Comparison of ENCODE assay signal across 8 cellular contexts in genomic region chr9:137589441-137590122, GRCh38. TPM values are rescaled to one million over a fixed set of nuclear protein-coding genes. Genes with fewer than 3 reads are reported as not detected.
DNase-seq lines count a peak whose midpoint lies in the region; ATAC-seq and TF ChIP-seq lines count a peak whose summit lies in the region.

No MANE protein-coding gene starts in this region.

- peak overlapping the region; percentile 87 for H3K9ac ChIP-seq in MM.1S (ENCODE audit: low read length)

- 0 out of 2 replicates have a peak overlapping the region, but pooled peaks have one; percentile 15 for H2AFZ ChIP-seq in MM.1S (ENCODE audit: low read length)

- H3K36me3 ChIP-seq in MM.1S (replicated peaks; ENCODE audit: insufficient read depth, low read length) = peaks cover 6% of the 10 kb centered on the region; the same call in 1 of the 2 replicates
- H3K36me3 ChIP-seq in aorta (ENCODE audit: control insufficient read depth in 1 of 2, insufficient read depth in 2 of 2, low read length in 1 of 2) = no peaks in the 10 kb centered on the region

- no peaks in the 10 kb centered on the region for H3F3A ChIP-seq in MM.1S (ENCODE audit: insufficient read depth, low read length)

- H3K27ac ChIP-seq in MM.1S (ENCODE audit: low read length) (peak overlapping the region; percentile 13; the same call in 1 of the 2 replicates), aorta (ENCODE audit: low read depth in 1 of 2, low read length in 2 of 2) (no peak overlapping the region), caudate nucleus (ENCODE audit: low read depth, low read length) (no peak overlapping the region)

- DNase-seq in GM12865 (ENCODE audit: low read depth) (peak; percentile 40), MM.1S (peak; percentile 26), chondrocyte (ENCODE audit: low spot score) (no peak), mesothelial cell of epicardium (ENCODE audit: low spot score in 2 of 2, unreplicated experiment in 2 of 2) (no peak), aorta (peak in 1 of 2 donors; percentile 81), mucosa of gallbladder (ENCODE audit: low spot score) (no peak), caudate nucleus (lab: John Stamatoyannopoulos, UW) (no peak)

- H3K27me3 ChIP-seq in MM.1S (replicated peaks; ENCODE audit: insufficient read depth, low read length) (no peaks in the 10 kb centered on the region), aorta (ENCODE audit: control insufficient read depth in 1 of 2, insufficient read depth in 2 of 2, low read length in 1 of 2) (no peaks in the 10 kb centered on the region)

- H3K36me3 Mint-ChIP-seq in chondrocyte (ENCODE audit: low read depth) (peaks cover 10% of the 10 kb centered on the region), mesothelial cell of epicardium (peaks cover 14% of the 10 kb centered on the region)

- whole genome bisulfite sequencing in aorta, 2 donors = 9% methylated on average over 55 to 58 of the region's 58 CpGs

- TF ChIP-seq CTCF in GM12865 (IDR thresholded peaks at IDR 0.05; ENCODE audit: insufficient read depth, low read depth, low read length, missing control alignments) (no peak), MM.1S (IDR thresholded peaks at IDR 0.05; ENCODE audit: low read length) (no peak), chondrocyte (IDR thresholded peaks at IDR 0.05) (no peak), mesothelial cell of epicardium (IDR thresholded peaks at IDR 0.05; ENCODE audit: unreplicated experiment) (no peak)

- H3K9me3 ChIP-seq in MM.1S (replicated peaks; ENCODE audit: insufficient read depth, low read length) (no peaks in the 10 kb centered on the region), aorta (ENCODE audit: control insufficient read depth, low read length) (no peaks in the 10 kb centered on the region)

- H3K27ac Mint-ChIP-seq in chondrocyte (ENCODE audit: unreplicated experiment) (peak overlapping the region; percentile 61), mesothelial cell of epicardium (peak overlapping the region; percentile 79)

- ATAC-seq in GM21737 (IDR thresholded peaks at IDR 0.05; ENCODE audit: unreplicated experiment) = peak; percentile 24
- no peak for ATAC-seq in aorta (ENCODE audit: low FRiP score)

- peaks cover 36% of the 10 kb centered on the region for H3K79me2 ChIP-seq in MM.1S (ENCODE audit: low read length)

- H4K20me1 ChIP-seq in MM.1S (ENCODE audit: insufficient read depth, low read length) = no peaks in the 10 kb centered on the region; the same call in 1 of the 2 replicates

- no peaks in the 10 kb centered on the region for H3K9me2 ChIP-seq in MM.1S (replicated peaks; ENCODE audit: insufficient read depth, low read length)

- peak overlapping the region; percentile 100 for H3K4me2 ChIP-seq in MM.1S (ENCODE audit: low read depth, low read length)

- H3K4me1 Mint-ChIP-seq in chondrocyte (ENCODE audit: low read depth) = peaks cover 9% of the 10 kb centered on the region
- H3K4me1 Mint-ChIP-seq in mesothelial cell of epicardium = peaks cover 9% of the 10 kb centered on the region

- H3K27me3 Mint-ChIP-seq in chondrocyte (ENCODE audit: low read depth) (no peaks in the 10 kb centered on the region), mesothelial cell of epicardium (ENCODE audit: low read depth) (no peaks in the 10 kb centered on the region)

- H3K4me3 Mint-ChIP-seq in chondrocyte (ENCODE audit: unreplicated experiment) (peak overlapping the region; percentile 77), mesothelial cell of epicardium (peak overlapping the region; percentile 79)

- peak overlapping the region; percentile 56 for H3K4me3 ChIP-seq in GM12865 (ENCODE audit: low read depth, low read length)
- peak overlapping the region; percentile 93 for H3K4me3 ChIP-seq in MM.1S (ENCODE audit: low read length)
- peak overlapping the region; percentile 79 to 89 for H3K4me3 ChIP-seq in aorta (ENCODE audit: low read length in 2 of 2)

- intact Hi-C loops in aorta (cut with DNase I) = no loop called here

- H3K9me3 Mint-ChIP-seq in chondrocyte (ENCODE audit: low read depth) = no peaks in the 10 kb centered on the region
- H3K9me3 Mint-ChIP-seq in mesothelial cell of epicardium = no peaks in the 10 kb centered on the region

- H3K4me1 ChIP-seq in MM.1S (ENCODE audit: low read length) (peaks cover 6% of the 10 kb centered on the region), aorta (ENCODE audit: control insufficient read depth in 1 of 2, insufficient read depth in 2 of 2, low read length in 2 of 2) (no peaks in the 10 kb centered on the region)

RNA-seq across cellular contexts. Expression of gene ZMYND19, which starts 0.7 kb away (rescaled TPM):
- 32.5 to 34.8 TPM (median 33.0 TPM) in 3 replicates for total RNA-seq in chondrocyte
- total RNA-seq in mesothelial cell of epicardium = 31.1 to 33.2 TPM (median 31.9 TPM) in 3 replicates
- total RNA-seq in aorta = 10 to 100 TPM; 10.3 to 12.8 TPM
- 10 to 100 TPM in 1 of 2 donors, 1 to 10 TPM in 1; 8.0 to 15.0 TPM for polyA plus RNA-seq in aorta
- 22.2 TPM for total RNA-seq in mucosa of gallbladder

RNA-seq across cellular contexts. Expression of gene DPH7, which starts 10.9 kb away (rescaled TPM):
- total RNA-seq in chondrocyte (25.8 to 33.9 TPM (median 27.9 TPM) in 3 replicates), mesothelial cell of epicardium (55.0 to 59.4 TPM (median 56.1 TPM) in 3 replicates), aorta (10 to 100 TPM; 24.8 to 35.7 TPM), mucosa of gallbladder (33.9 TPM)
- 10 to 100 TPM in 1 of 2 donors, 1 to 10 TPM in 1; 9.9 to 94.0 TPM for polyA plus RNA-seq in aorta

RNA-seq across cellular contexts. Expression of gene ARRDC1, which starts 15.9 kb away (rescaled TPM):
- total RNA-seq in chondrocyte (24.5 to 27.3 TPM (median 27.2 TPM) in 3 replicates), mesothelial cell of epicardium (36.5 to 40.5 TPM (median 39.1 TPM) in 3 replicates), aorta (10 to 100 TPM; 20.6 to 35.6 TPM), mucosa of gallbladder (134 TPM)
- 10 to 100 TPM; 26.8 to 58.9 TPM for polyA plus RNA-seq in aorta

RNA-seq across cellular contexts. Expression of gene EHMT1, which starts 29.2 kb away (rescaled TPM):
- total RNA-seq in chondrocyte (59.6 to 92.3 TPM (median 61.0 TPM) in 3 replicates), mesothelial cell of epicardium (133 to 147 TPM (median 136 TPM) in 3 replicates), aorta (10 to 100 TPM; 68.9 to 85.8 TPM), mucosa of gallbladder (100 TPM)
- polyA plus RNA-seq in aorta = 10 to 100 TPM; 14.7 to 33.2 TPM

RNA-seq across cellular contexts. Expression of gene MRPL41, which starts 37.9 kb away (rescaled TPM):
- total RNA-seq in chondrocyte (50.6 to 55.4 TPM (median 53.5 TPM) in 3 replicates), mesothelial cell of epicardium (22.7 to 26.6 TPM (median 26.2 TPM) in 3 replicates), aorta (10 to 100 TPM; 25.8 to 43.7 TPM), mucosa of gallbladder (86.8 TPM)
- 10 to 100 TPM; 39.7 to 86.6 TPM for polyA plus RNA-seq in aorta

Comparison
In these comparisons a context has a peak if more than half of its experiments do, and no peak if none do; other contexts are left out.
1. DNase-seq: peak in GM12865 (single experiment) and MM.1S (single experiment); none in chondrocyte (single experiment), mesothelial cell of epicardium (0 of 2), mucosa of gallbladder (single experiment) and caudate nucleus (0 of 61).
2. Peak in every context shown above with its lines, with median percentiles within 50 percentile points of each other: H3K4me3 ChIP-seq.